11 cellular contexts compared by ENCODE assay signal in genomic region chr5:1655496-1656270, GRCh38.
"Had no signal": no experiment of that assay in that cellular context is flagged by ENCODE, and none has a peak within 500 bp of the region (broad histone marks: within the 10 kb centered on the region; RNA-seq: fewer than 3 reads in every experiment).

No MANE protein-coding gene starts in this region.

- DNase-seq: activated CD4-positive, alpha-beta T cell treated with anti-CD3 and anti-CD28 coated beads, Interleukin-2, amount 10 ng/mL, durations not matched to agents 7 days and 5 days; central memory CD4-positive, alpha-beta T cell; cortex of kidney; effector memory CD4-positive, alpha-beta T cell; natural killer cell; nucleus accumbens; stimulated activated CD4-positive, alpha-beta T cell treated with anti-CD3 and anti-CD28 coated beads, Interleukin-4, amount 100 ng/mL, for 1 hour; stimulated activated CD8-positive, alpha-beta memory T cell treated with anti-CD3 and anti-CD28 coated beads, Interleukin-4, amount 100 ng/mL, for 48 hours; T-helper 2 cell; testis had no signal

- H3K4me2 ChIP-seq: hepatocyte had no signal

- H2AFZ ChIP-seq: hepatocyte had no signal

- H3K9me3 ChIP-seq: testis had no signal

- H3K4me1 ChIP-seq: testis had no signal

- H3K27ac ChIP-seq: hepatocyte, testis had no signal

- H3K27me3 ChIP-seq: testis had no signal

- H3K4me3 ChIP-seq: hepatocyte, testis had no signal
